ENCODE assay signal across 1 cellular context in the genomic region with DNA sequence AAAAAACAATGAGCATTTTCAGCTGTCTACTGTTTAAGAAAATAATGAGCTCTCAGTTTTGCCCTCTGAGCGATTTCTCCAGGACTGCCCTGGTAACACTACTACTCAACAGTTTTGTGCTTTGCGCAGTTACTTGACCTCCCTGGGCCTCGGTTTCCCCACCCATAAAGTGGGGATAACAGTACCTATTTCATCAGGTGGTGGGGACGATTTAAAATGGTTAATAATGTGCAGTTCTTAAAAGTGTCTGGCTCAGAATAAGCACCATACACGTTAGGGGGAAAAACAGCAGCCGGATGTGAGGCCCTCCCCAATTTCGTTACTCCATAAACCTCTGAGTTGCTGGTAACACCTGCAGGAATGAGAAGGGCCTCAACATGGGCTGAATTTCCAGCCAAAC.
TF ChIP-seq lines count a peak whose summit lies in the region.

No MANE protein-coding gene starts in this region.

TF ChIP-seq in GM12878, 131 proteins besides CTCF, POLR2A, EP300 and RAD21:
- TF ChIP-seq EED (IDR thresholded peaks at IDR 0.05; ENCODE audit: low read depth): no peak
